8 cellular contexts compared by ENCODE assay signal in genomic region chr13:30306762-30307193, GRCh38. TPM values are rescaled to one million over a fixed set of nuclear protein-coding genes. Genes with fewer than 3 reads are reported as not detected.
A peak's percentile ranks its signal among the peaks of the same experiment; 100 is the strongest.
DNase-seq lines count a peak whose midpoint lies in the region; ATAC-seq and TF ChIP-seq lines count a peak whose summit lies in the region.

No MANE protein-coding gene starts in this region.

- peaks cover 12% of the 10 kb centered on the region; the same call in 1 of the 2 replicates for H3K79me2 ChIP-seq in KMS-11 (ENCODE audit: insufficient read depth, low read depth)

- no peak for TF ChIP-seq CTCF in KMS-11 (conservative IDR thresholded peaks at IDR 0.05; ENCODE audit: low read depth, low read length)
- TF ChIP-seq CTCF in esophagus squamous epithelium (IDR thresholded peaks at IDR 0.05) = peak in 1 of 6 experiments; percentile 10

- WGBS in esophagus squamous epithelium, 2 donors = 0 to 1% methylated on average over 7 to 17 of the region's 37 CpGs

- peak; percentile 91 for DNase-seq in DMS79 (lab: John Stamatoyannopoulos, UW)
- peak; percentile 93 to 94 for DNase-seq in activated T-cell treated with anti-CD3 and anti-CD28 coated beads, Interleukin-2, amount 50 U/mL, for 48 hours
- DNase-seq in esophagus squamous epithelium (lab: John Stamatoyannopoulos, UW) = peak; percentile 39
- peak; percentile 76 to 79 for DNase-seq in stimulated activated CD8-positive, alpha-beta memory T cell treated with anti-CD3 and anti-CD28 coated beads, Interleukin-7, amount 100 ng/mL, for 1 hour (ENCODE audit: low read depth in 2 of 2)

- no peak overlapping the region for H3K4me3 ChIP-seq in KMS-11 (IDR thresholded peaks at IDR 0.05; ENCODE audit: insufficient read depth, low read depth, low read length)
- H3K4me3 ChIP-seq in esophagus squamous epithelium = peak overlapping the region; percentile 81 to 96 (median 90)
- H3K4me3 ChIP-seq in muscle layer of colon (ENCODE audit: low read depth in 1 of 2, low read length in 2 of 2) = peak overlapping the region; percentile 85 to 88

- H3K9ac ChIP-seq in KMS-11 (peak overlapping the region; percentile 82; the same call in 1 of the 2 replicates), muscle layer of colon (ENCODE audit: low read length) (peak overlapping the region; percentile 71)

- H3K4me1 ChIP-seq in KMS-11 (ENCODE audit: low read depth, poor library complexity, severe bottlenecking) (peaks cover 21% of the 10 kb centered on the region), esophagus squamous epithelium (peaks cover 5 to 70% (median 18%) of the 10 kb centered on the region in 3 donors), muscle layer of colon (ENCODE audit: insufficient read depth, low read length) (peaks cover 38% of the 10 kb centered on the region)

- H3K27me3 ChIP-seq in KMS-11 (ENCODE audit: insufficient read depth, low read depth) (no peaks in the 10 kb centered on the region), esophagus squamous epithelium (no peaks in the 10 kb centered on the region), muscle layer of colon (ENCODE audit: control insufficient read depth in 1 of 2, insufficient read depth in 2 of 2, low read length in 2 of 2) (no peaks in the 10 kb centered on the region)

- H3K36me3 ChIP-seq in KMS-11 (ENCODE audit: insufficient read depth) (no peaks in the 10 kb centered on the region), esophagus squamous epithelium (no peaks in the 10 kb centered on the region), muscle layer of colon (ENCODE audit: insufficient read depth, low read length) (no peaks in the 10 kb centered on the region)

- H2AFZ ChIP-seq in KMS-11 (ENCODE audit: low read depth) = peak overlapping the region; percentile 75

- peak overlapping the region; percentile 59 for H3K27ac ChIP-seq in KMS-11
- peak overlapping the region; percentile 91 to 96 (median 94) for H3K27ac ChIP-seq in esophagus squamous epithelium
- H3K27ac ChIP-seq in muscle layer of colon (ENCODE audit: low read depth, low read length) = peak overlapping the region; percentile 87

- H3K4me2 ChIP-seq in KMS-11 = peak overlapping the region; percentile 74; the same call in 1 of the 2 replicates

- intact Hi-C loops in esophagus squamous epithelium (cut with DNase I) = no loop called here

- no peaks in the 10 kb centered on the region for H4K20me1 ChIP-seq in KMS-11 (ENCODE audit: insufficient read depth)

- TF ChIP-seq POLR2A in esophagus squamous epithelium (IDR thresholded peaks at IDR 0.05) = peak in 1 of 4 donors; percentile 22

- H3K9me3 ChIP-seq in esophagus squamous epithelium (no peaks in the 10 kb centered on the region), muscle layer of colon (ENCODE audit: low read length) (no peaks in the 10 kb centered on the region)

- ATAC-seq in GM21786 (IDR thresholded peaks at IDR 0.05; ENCODE audit: unreplicated experiment) = peak; percentile 82

TF ChIP-seq in PFSK-1, 5 proteins besides CTCF, POLR2A, EP300 and RAD21:
- TF ChIP-seq TAF1 (IDR thresholded peaks at IDR 0.05; ENCODE audit: borderline replicate concordance, insufficient read depth, low read length) = 0 out of 2 replicates have a peak, but pooled peaks have one; percentile 22
- no peak for TF ChIP-seq FOXP2 (optimal IDR thresholded peaks at IDR 0.05; ENCODE audit: borderline replicate concordance, extremely low read depth, extremely low read length, insufficient read depth)
- no peak for TF ChIP-seq SIN3A (IDR thresholded peaks at IDR 0.05; ENCODE audit: borderline replicate concordance, insufficient read depth, low read length)

RNA-seq across cellular contexts. Expression of gene KATNAL1, which starts 0.6 kb away (rescaled TPM):
- polyA plus RNA-seq in PFSK-1 (2012; ENCODE audit: insufficient read length, low read depth) = 3.0 TPM
- 10 to 100 TPM in 1 of 4 donors, 1 to 10 TPM in 3; 1.4 to 13.4 (median 6.2) TPM for total RNA-seq in esophagus squamous epithelium

Comparison
In these comparisons a context has a peak if more than half of its experiments do, and no peak if none do; other contexts are left out.
1. DNase-seq: peak in every context shown above with its lines; median percentile 94 in activated T-cell treated with anti-CD3 and anti-CD28 coated beads, Interleukin-2, amount 50 U/mL, for 48 hours; 91 in DMS79; 78 in stimulated activated CD8-positive, alpha-beta memory T cell treated with anti-CD3 and anti-CD28 coated beads, Interleukin-7, amount 100 ng/mL, for 1 hour; 39 in esophagus squamous epithelium.